ENCODE assay signal across 11 cellular contexts in the genomic region with DNA sequence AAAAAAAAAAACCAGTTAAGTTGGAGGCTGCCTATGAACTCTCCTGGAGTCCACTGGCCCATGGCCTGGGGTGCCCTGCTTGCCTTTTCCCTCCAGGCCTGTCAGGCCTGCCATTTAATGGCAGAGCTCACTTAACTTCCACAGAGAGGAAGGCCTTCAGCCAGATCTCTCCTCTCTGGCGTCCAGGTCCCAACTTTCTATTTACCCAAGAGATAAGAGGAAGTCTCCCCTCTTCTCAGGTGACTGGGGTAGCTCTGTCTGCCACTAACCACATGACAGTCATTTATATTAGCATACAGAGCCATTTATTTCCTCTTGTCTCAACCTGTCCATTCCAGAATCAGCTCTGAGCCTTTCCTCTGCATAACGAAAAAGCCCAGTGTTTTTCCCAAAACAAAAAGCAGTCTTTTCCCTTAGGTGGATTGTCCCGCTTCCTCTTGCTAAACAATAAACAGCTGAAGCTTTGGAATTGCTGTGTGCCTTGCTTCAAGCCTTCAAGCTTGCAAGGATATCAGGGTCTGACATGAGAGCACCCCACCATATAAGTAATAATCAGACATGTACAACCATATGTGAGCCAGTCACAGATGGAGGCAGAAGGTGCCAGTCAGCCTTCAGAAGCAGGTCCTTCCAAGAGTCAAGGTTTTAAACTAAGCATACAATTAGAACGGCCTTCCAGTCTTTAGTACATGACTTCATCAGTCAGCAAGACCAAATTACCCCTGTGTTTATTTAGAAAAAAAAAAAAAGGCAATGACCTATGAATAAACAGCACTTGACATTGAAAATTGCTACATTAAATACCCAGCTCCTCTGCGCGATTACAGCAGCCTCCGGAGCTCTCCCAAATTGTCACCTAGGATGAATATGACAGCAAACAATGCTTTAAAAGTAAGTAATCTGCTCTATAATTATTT. TPM values are rescaled to one million over a fixed set of nuclear protein-coding genes. Genes with fewer than 3 reads are reported as not detected.
A peak's percentile ranks its signal among the peaks of the same experiment; 100 is the strongest.
DNase-seq lines count a peak whose midpoint lies in the region; ATAC-seq, FAIRE-seq and TF ChIP-seq lines count a peak whose summit lies in the region.
"Had no signal": no experiment of that assay in that cellular context is flagged by ENCODE, and none has a peak within 500 bp of the region (broad histone marks: within the 10 kb centered on the region; RNA-seq: fewer than 3 reads in every experiment).

No MANE protein-coding gene starts in this region.

- H3K4me3 ChIP-seq in GM23338 (no peak overlapping the region), trophoblast cell (ENCODE audit: low read depth, low read length) (no peak overlapping the region)

- H3K27me3 ChIP-seq in GM23338 (ENCODE audit: insufficient read depth), result no peaks in the 10 kb centered on the region
- H3K27me3 ChIP-seq in trophoblast cell (ENCODE audit: insufficient read depth, low read length), result no peaks in the 10 kb centered on the region

- H3K4me1 ChIP-seq in GM23338 (ENCODE audit: insufficient read depth), result no peaks in the 10 kb centered on the region; the same call in 1 of the 2 replicates
- H3K4me1 ChIP-seq in trophoblast cell (ENCODE audit: control insufficient read depth in 1 of 2, insufficient read depth in 2 of 2, low read length in 2 of 2), result peaks cover 16 to 26% of the 10 kb centered on the region in 2 experiments

- H4K91ac ChIP-seq in trophoblast cell (ENCODE audit: low read depth, low read length), result peak overlapping the region; percentile 94

- no peak overlapping the region for H3K4me3 Mint-ChIP-seq in GM23338

- no peak overlapping the region for H2AK5ac ChIP-seq in trophoblast cell (ENCODE audit: low read length)

- no peak overlapping the region for H3K14ac ChIP-seq in trophoblast cell (ENCODE audit: low read length)

- DNase-seq in GM23338 (ENCODE audit: low spot score) (no peak), NCI-H2107 treated with DMSO at 0.1 percent for 48 hours (lab: John Stamatoyannopoulos, UW; ENCODE audit: unreplicated experiment) (peak; percentile 80), cerebellar cortex (ENCODE audit: low spot score) (peak; percentile 45), trophoblast cell (no peak), frontal cortex (ENCODE audit: low spot score in 2 of 2) (no peak), cerebellar nuclear complex (lab: John Stamatoyannopoulos, UW) (no peak)
- no peak for DNase-seq in activated CD4-positive, alpha-beta T cell treated with anti-CD3 and anti-CD28 coated beads, Interleukin-2, amount 50 U/mL, for 4 hours
- no peak for DNase-seq in central memory CD4-positive, alpha-beta T cell
- DNase-seq: activated naive CD4-positive, alpha-beta T cell treated with anti-CD3 and anti-CD28 coated beads, Interleukin-2, amount 50 U/mL, for 16 hours; midbrain had no signal

- H3K27me3 Mint-ChIP-seq in GM23338 (ENCODE audit: insufficient read depth, low read depth, poor library complexity), result peaks cover 6% of the 10 kb centered on the region

- H3K36me3 Mint-ChIP-seq in GM23338 (ENCODE audit: low read depth), result no peaks in the 10 kb centered on the region

- no peaks in the 10 kb centered on the region for H3K9me3 Mint-ChIP-seq in GM23338

- H3K27ac ChIP-seq in GM23338 (ENCODE audit: low read depth) (no peak overlapping the region), trophoblast cell (ENCODE audit: low read depth, low read length) (peak overlapping the region; percentile 30)
- H3K27ac ChIP-seq: epithelial cell of prostate had no signal

- H2AFZ ChIP-seq in GM23338 (peak overlapping the region; percentile 23; the same call in 1 of the 2 replicates), trophoblast cell (ENCODE audit: insufficient read depth, low read length, poor library complexity) (no peak overlapping the region)

- no peak overlapping the region for H3K18ac ChIP-seq in trophoblast cell (ENCODE audit: low read length)

- peak overlapping the region; percentile 81 for H2BK5ac ChIP-seq in trophoblast cell (ENCODE audit: low read depth, low read length, poor library complexity)

- peaks cover 17% of the 10 kb centered on the region for H3K79me1 ChIP-seq in trophoblast cell (ENCODE audit: low read length)

- H3K4ac ChIP-seq in trophoblast cell (ENCODE audit: low read depth, low read length), result no peak overlapping the region

- H3K23ac ChIP-seq in trophoblast cell (ENCODE audit: low read length), result no peak overlapping the region

- no peak overlapping the region for H3K27ac Mint-ChIP-seq in GM23338

- no peaks in the 10 kb centered on the region for H3F3A ChIP-seq in GM23338 (replicated peaks; ENCODE audit: low read depth)

- no peaks in the 10 kb centered on the region for H4K20me1 ChIP-seq in GM23338 (replicated peaks; ENCODE audit: insufficient read depth)

- H3K4me2 ChIP-seq in GM23338 (no peak overlapping the region), trophoblast cell (ENCODE audit: low read length) (no peak overlapping the region)

- peak overlapping the region; percentile 86 for H2BK120ac ChIP-seq in trophoblast cell (ENCODE audit: insufficient read depth, low read length, poor library complexity)

- no peak for FAIRE-seq in frontal cortex (lab: Jason Lieb, UNC)

- no peak overlapping the region for H4K8ac ChIP-seq in trophoblast cell (ENCODE audit: low read depth, low read length)

- H3K79me2 ChIP-seq in GM23338 (replicated peaks; ENCODE audit: insufficient read depth), result no peaks in the 10 kb centered on the region
- peaks cover 2% of the 10 kb centered on the region for H3K79me2 ChIP-seq in trophoblast cell (ENCODE audit: control insufficient read depth, insufficient read depth, low read length, poor library complexity)

- no peak overlapping the region for H3K9ac ChIP-seq in trophoblast cell (ENCODE audit: low read length)

- no peaks in the 10 kb centered on the region for H3K9me3 ChIP-seq in trophoblast cell (ENCODE audit: insufficient read depth, low read depth, low read length)

- H2BK12ac ChIP-seq in trophoblast cell (ENCODE audit: low read length), result peak overlapping the region; percentile 77

- no peak for ATAC-seq in GM23338

- no peaks in the 10 kb centered on the region for H3K36me3 ChIP-seq in GM23338 (ENCODE audit: insufficient read depth)
- H3K36me3 ChIP-seq in trophoblast cell (ENCODE audit: control insufficient read depth in 1 of 2, insufficient read depth in 2 of 2, low read length in 2 of 2), result no peaks in the 10 kb centered on the region

- H3K4me1 Mint-ChIP-seq in GM23338, result peaks cover 17% of the 10 kb centered on the region

- no peak for TF ChIP-seq CTCF in GM23338 (conservative IDR thresholded peaks at IDR 0.05; ENCODE audit: low read depth in 2 of 2)

- no peak overlapping the region for H4K12ac ChIP-seq in trophoblast cell (ENCODE audit: low read depth, low read length)

- peaks cover 9% of the 10 kb centered on the region for H3K9me2 ChIP-seq in GM23338 (ENCODE audit: insufficient read depth)

- WGBS in trophoblast cell (ENCODE audit: extremely low coverage, insufficient coverage, insufficient read length), result no CpG with 5 or more reads among the region's 7 CpGs

TF ChIP-seq in GM23338, 12 proteins besides CTCF, POLR2A, EP300 and RAD21 (continues in another document):
- TF ChIP-seq EZH2phosphoT487 (IDR thresholded peaks at IDR 0.05; ENCODE audit: unreplicated experiment), result no peak
- TF ChIP-seq, protein P1, sequence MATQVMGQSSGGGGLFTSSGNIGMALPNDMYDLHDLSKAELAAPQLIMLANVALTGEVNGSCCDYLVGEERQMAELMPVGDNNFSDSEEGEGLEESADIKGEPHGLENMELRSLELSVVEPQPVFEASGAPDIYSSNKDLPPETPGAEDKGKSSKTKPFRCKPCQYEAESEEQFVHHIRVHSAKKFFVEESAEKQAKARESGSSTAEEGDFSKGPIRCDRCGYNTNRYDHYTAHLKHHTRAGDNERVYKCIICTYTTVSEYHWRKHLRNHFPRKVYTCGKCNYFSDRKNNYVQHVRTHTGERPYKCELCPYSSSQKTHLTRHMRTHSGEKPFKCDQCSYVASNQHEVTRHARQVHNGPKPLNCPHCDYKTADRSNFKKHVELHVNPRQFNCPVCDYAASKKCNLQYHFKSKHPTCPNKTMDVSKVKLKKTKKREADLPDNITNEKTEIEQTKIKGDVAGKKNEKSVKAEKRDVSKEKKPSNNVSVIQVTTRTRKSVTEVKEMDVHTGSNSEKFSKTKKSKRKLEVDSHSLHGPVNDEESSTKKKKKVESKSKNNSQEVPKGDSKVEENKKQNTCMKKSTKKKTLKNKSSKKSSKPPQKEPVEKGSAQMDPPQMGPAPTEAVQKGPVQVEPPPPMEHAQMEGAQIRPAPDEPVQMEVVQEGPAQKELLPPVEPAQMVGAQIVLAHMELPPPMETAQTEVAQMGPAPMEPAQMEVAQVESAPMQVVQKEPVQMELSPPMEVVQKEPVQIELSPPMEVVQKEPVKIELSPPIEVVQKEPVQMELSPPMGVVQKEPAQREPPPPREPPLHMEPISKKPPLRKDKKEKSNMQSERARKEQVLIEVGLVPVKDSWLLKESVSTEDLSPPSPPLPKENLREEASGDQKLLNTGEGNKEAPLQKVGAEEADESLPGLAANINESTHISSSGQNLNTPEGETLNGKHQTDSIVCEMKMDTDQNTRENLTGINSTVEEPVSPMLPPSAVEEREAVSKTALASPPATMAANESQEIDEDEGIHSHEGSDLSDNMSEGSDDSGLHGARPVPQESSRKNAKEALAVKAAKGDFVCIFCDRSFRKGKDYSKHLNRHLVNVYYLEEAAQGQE (IDR thresholded peaks at IDR 0.05; ENCODE audit: unreplicated experiment), result no peak
- TF ChIP-seq ZNF114 (CRISPR knock-in tag; IDR thresholded peaks at IDR 0.05), result no peak
- no peak for TF ChIP-seq POLR2AphosphoS5 (IDR thresholded peaks at IDR 0.05; ENCODE audit: low read depth)
- no peak for TF ChIP-seq NANOG (IDR thresholded peaks at IDR 0.05; ENCODE audit: borderline replicate concordance)
- no peak for TF ChIP-seq STAT1 (IDR thresholded peaks at IDR 0.05; ENCODE audit: unreplicated experiment)
- TF ChIP-seq, protein P2, sequence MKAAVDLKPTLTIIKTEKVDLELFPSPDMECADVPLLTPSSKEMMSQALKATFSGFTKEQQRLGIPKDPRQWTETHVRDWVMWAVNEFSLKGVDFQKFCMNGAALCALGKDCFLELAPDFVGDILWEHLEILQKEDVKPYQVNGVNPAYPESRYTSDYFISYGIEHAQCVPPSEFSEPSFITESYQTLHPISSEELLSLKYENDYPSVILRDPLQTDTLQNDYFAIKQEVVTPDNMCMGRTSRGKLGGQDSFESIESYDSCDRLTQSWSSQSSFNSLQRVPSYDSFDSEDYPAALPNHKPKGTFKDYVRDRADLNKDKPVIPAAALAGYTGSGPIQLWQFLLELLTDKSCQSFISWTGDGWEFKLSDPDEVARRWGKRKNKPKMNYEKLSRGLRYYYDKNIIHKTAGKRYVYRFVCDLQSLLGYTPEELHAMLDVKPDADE (IDR thresholded peaks at IDR 0.05), result no peak
- no peak for TF ChIP-seq EZH2 (IDR thresholded peaks at IDR 0.05; ENCODE audit: low read depth, unreplicated experiment)
- no peak for TF ChIP-seq CREB1 (CRISPR knock-in tag; IDR thresholded peaks at IDR 0.05; ENCODE audit: low read depth)

RNA-seq across cellular contexts. Expression of a gene that starts 50.1 kb away (rescaled TPM):
- total RNA-seq in GM23338 (2014; rRNA removed; shearing (Covaris generic)), result 401 and 483 TPM in 2 replicates
- 912 and 979 TPM in 2 replicates for polyA plus RNA-seq in GM23338 (2016; fragmentation: Nextera tagmentation; extraction: Ambion mirVana)
- 455 and 462 TPM in 2 replicates for polyA plus RNA-seq in trophoblast cell (2013)
- total RNA-seq in frontal cortex, result 934 TPM

Comparison
In these comparisons a context has a peak if more than half of its experiments do, and no peak if none do; other contexts are left out.
1. DNase-seq: peak in NCI-H2107 treated with DMSO at 0.1 percent for 48 hours (single experiment) and cerebellar cortex (single experiment); none in GM23338 (single experiment), trophoblast cell (0 of 2), activated CD4-positive, alpha-beta T cell treated with anti-CD3 and anti-CD28 coated beads, Interleukin-2, amount 50 U/mL, for 4 hours (0 of 2), frontal cortex (0 of 2), central memory CD4-positive, alpha-beta T cell (single experiment) and cerebellar nuclear complex (0 of 2).